ENCODE assay signal across 9 cellular contexts in the genomic region with DNA sequence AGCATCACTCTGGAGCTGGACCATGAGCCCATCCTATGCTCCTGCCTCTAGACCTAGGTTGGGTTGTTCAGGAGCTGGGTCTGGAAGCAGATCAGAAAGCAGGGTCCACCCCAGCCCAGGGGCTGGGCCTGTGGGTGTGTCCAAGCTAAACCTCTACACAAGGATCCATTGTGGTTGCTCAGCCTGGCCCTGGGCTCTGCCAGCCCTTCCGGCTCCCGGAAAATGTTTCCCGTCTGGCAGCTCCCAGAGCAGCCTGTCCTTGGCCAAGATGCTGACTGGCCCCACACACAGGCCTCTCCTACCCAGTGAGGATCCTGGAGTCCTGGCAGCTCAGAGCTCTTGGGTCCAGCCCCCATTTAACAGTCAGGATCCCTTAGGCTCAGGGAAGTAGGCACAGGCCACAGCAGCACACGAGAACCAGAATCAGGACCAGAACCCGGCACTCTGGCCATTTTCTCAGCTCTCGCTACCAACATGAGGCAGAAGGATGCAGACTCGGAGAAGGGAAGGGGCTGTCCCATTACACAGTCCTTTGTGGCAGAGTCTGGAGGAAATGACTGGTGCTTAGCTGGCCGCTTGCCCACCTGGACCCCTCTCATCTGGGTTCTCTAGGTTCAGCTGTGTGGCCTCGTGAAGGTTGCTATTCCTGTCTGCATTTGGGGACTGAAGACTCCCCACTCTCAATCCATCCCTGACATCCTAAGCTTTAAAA. TPM values are rescaled to one million over a fixed set of nuclear protein-coding genes. Genes with fewer than 3 reads are reported as not detected.
DNase-seq lines count a peak whose midpoint lies in the region; ATAC-seq, FAIRE-seq and TF ChIP-seq lines count a peak whose summit lies in the region.
"Had no signal": no experiment of that assay in that cellular context is flagged by ENCODE, and none has a peak within 500 bp of the region (broad histone marks: within the 10 kb centered on the region; RNA-seq: fewer than 3 reads in every experiment).

No MANE protein-coding gene starts in this region.

- H3K27ac Mint-ChIP-seq in T-helper 17 cell, result no peak overlapping the region

- H3K79me2 ChIP-seq in OCI-LY3 (ENCODE audit: low read length), result peaks cover 33% of the 10 kb centered on the region

- WGBS in pancreas, 2 donors, result 51 to 54% methylated on average over 9 of the region's 9 CpGs

- H3K4me1 Mint-ChIP-seq in T-helper 17 cell, result peaks cover 11% of the 10 kb centered on the region

- H3K36me3 Mint-ChIP-seq in T-helper 17 cell (ENCODE audit: low read depth), result no peaks in the 10 kb centered on the region

- FAIRE-seq in pancreas (lab: Jason Lieb, UNC), result no peak

- peak; percentile 21 for ATAC-seq in foreskin keratinocyte
- peak; percentile 25 to 76 (median 66) for ATAC-seq in pancreas
- no peak for ATAC-seq in T-helper 17 cell
- ATAC-seq in GM19467 (IDR thresholded peaks at IDR 0.05; ENCODE audit: unreplicated experiment), result no peak

- H3K27me3 ChIP-seq in BLaER1 (no peaks in the 10 kb centered on the region), OCI-LY3 (ENCODE audit: low read depth, low read length) (no peaks in the 10 kb centered on the region), foreskin keratinocyte (no peaks in the 10 kb centered on the region), pancreas (no peaks in the 10 kb centered on the region)

- H3K27ac ChIP-seq in BLaER1 (peak overlapping the region; percentile 57; the same call in 1 of the 2 replicates), OCI-LY3 (ENCODE audit: low read length) (peak overlapping the region; percentile 27), foreskin keratinocyte (no peak overlapping the region), pancreas (peak overlapping the region in 3 of 4 donors; percentile 18 to 52 (median 36))

- H3K4me1 ChIP-seq in BLaER1, result peaks cover 38% of the 10 kb centered on the region
- H3K4me1 ChIP-seq in OCI-LY3 (ENCODE audit: low read length), result peaks cover 49% of the 10 kb centered on the region
- H3K4me1 ChIP-seq in foreskin keratinocyte, result peaks cover 12% of the 10 kb centered on the region
- peaks cover 0 to 21% (median 0%) of the 10 kb centered on the region in 3 donors for H3K4me1 ChIP-seq in pancreas

- H3K36me3 ChIP-seq in BLaER1, result no peaks in the 10 kb centered on the region
- H3K36me3 ChIP-seq in OCI-LY3 (replicated peaks; ENCODE audit: low read depth, low read length), result no peaks in the 10 kb centered on the region
- no peaks in the 10 kb centered on the region for H3K36me3 ChIP-seq in pancreas

- H3K9me3 ChIP-seq in BLaER1 (no peaks in the 10 kb centered on the region), OCI-LY3 (ENCODE audit: insufficient read depth, low read length) (no peaks in the 10 kb centered on the region), pancreas (no peaks in the 10 kb centered on the region), T-helper 17 cell (ENCODE audit: control insufficient read depth, low read length, poor library complexity, severe bottlenecking) (no peaks in the 10 kb centered on the region)

- no peak overlapping the region for H3K9ac ChIP-seq in BLaER1
- H3K9ac ChIP-seq in OCI-LY3 (ENCODE audit: low read length), result peak overlapping the region; percentile 47; the same call in 1 of the 2 replicates

- H4K20me1 ChIP-seq in BLaER1 (no peaks in the 10 kb centered on the region), OCI-LY3 (ENCODE audit: insufficient read depth, low read length) (no peaks in the 10 kb centered on the region)

- DNase-seq in foreskin keratinocyte (peak in 1 of 2 donors; percentile 45), pancreas (peak in 5 of 6 donors; percentile 40 to 72 (median 46)), DMS53 treated with DMSO at 0.1 percent for 48 hours (lab: John Stamatoyannopoulos, UW; ENCODE audit: unreplicated experiment) (no peak), T-helper 17 cell (no peak), T1000 (lab: John Stamatoyannopoulos, UW) (no peak)
- DNase-seq: NCI-H1436 treated with DMSO at 0.1 percent for 48 hours had no signal

- H3K4me2 ChIP-seq in BLaER1 (peak overlapping the region; percentile 11; the same call in 1 of the 2 replicates), OCI-LY3 (ENCODE audit: low read length) (peak overlapping the region; percentile 39)

- TF ChIP-seq CTCF in OCI-LY3 (IDR thresholded peaks at IDR 0.05; ENCODE audit: low read depth, low read length) (no peak), foreskin keratinocyte (conservative IDR thresholded peaks at IDR 0.05) (no peak), pancreas (IDR thresholded peaks at IDR 0.05) (no peak)

- intact Hi-C loops in pancreas (cut with DNase I), result loop anchor here (2.0 to 10.0 kb wide), 5 partner anchors 250 to 353 kb away; no protein-coding TSS in a partner anchor

- H3K4me3 Mint-ChIP-seq in T-helper 17 cell, result no peak overlapping the region

- no peak overlapping the region for H2AFZ ChIP-seq in OCI-LY3 (ENCODE audit: low read depth, low read length)

- no peak overlapping the region for H3K4me3 ChIP-seq in BLaER1
- no peak overlapping the region for H3K4me3 ChIP-seq in OCI-LY3 (ENCODE audit: low read length)
- no peak overlapping the region for H3K4me3 ChIP-seq in pancreas

- peaks cover 10% of the 10 kb centered on the region for H3K27me3 Mint-ChIP-seq in T-helper 17 cell

RNA-seq across cellular contexts. Expression of gene FCHSD2, which starts 35.4 kb away (rescaled TPM):
- total RNA-seq in foreskin keratinocyte, result 14.7 and 15.4 TPM in 2 replicates
- 5.0 and 5.1 TPM in 2 replicates for polyA plus RNA-seq in foreskin keratinocyte
- 10 to 100 TPM in 4 of 6 donors, 1 to 10 TPM in 2; 9.6 to 22.5 (median 11.4) TPM for total RNA-seq in pancreas
- polyA plus RNA-seq in pancreas, result 1 to 10 TPM; 5.5 to 6.1 TPM
- total RNA-seq in T-helper 17 cell, result 10 to 100 TPM; 41.1 to 45.0 TPM

RNA-seq across cellular contexts. Expression of gene P2RY2, which starts 40.5 kb away (rescaled TPM):
- total RNA-seq in foreskin keratinocyte (5.1 and 6.3 TPM in 2 replicates), pancreas (1 to 10 TPM in 1 of 6 donors, under 1 TPM in 5; 0.24 to 2.0 (median 0.63) TPM), T-helper 17 cell (under 1 TPM; 0.29 to 0.55 TPM)
- polyA plus RNA-seq in foreskin keratinocyte (4.1 and 4.2 TPM in 2 replicates), pancreas (under 1 TPM; 0.38 to 0.56 TPM)

Comparison
In these comparisons a context has a peak if more than half of its experiments do, and no peak if none do; other contexts are left out.
1. ATAC-seq: peak in foreskin keratinocyte (single experiment) and pancreas (4 of 4); none in T-helper 17 cell (single experiment) and GM19467 (single experiment).
2. DNase-seq: peak in pancreas (5 of 6); none in DMS53 treated with DMSO at 0.1 percent for 48 hours (single experiment), T-helper 17 cell (0 of 3) and T1000 (single experiment).